In genomic region chr21:34075099-34075425, GRCh38 we compare ENCODE assay signal across 8 cellular contexts. TPM values are rescaled to one million over a fixed set of nuclear protein-coding genes. Genes with fewer than 3 reads are reported as not detected.
DNase-seq lines count a peak whose midpoint lies in the region; FAIRE-seq and TF ChIP-seq lines count a peak whose summit lies in the region.

No MANE protein-coding gene starts in this region.

- FAIRE-seq in GM19239 (lab: Jason Lieb, UNC), result no peak

- H3K4me3 ChIP-seq in BE2C (ENCODE audit: low read depth, low read length), result peak overlapping the region; percentile 78

- peaks cover 2% of the 10 kb centered on the region for H3K4me1 ChIP-seq in BE2C

- no peaks in the 10 kb centered on the region for H3K9me3 ChIP-seq in BE2C
- H3K9me3 ChIP-seq in KOPT-K1 (ENCODE audit: insufficient read depth, low read length, poor library complexity, severe bottlenecking), result no peaks in the 10 kb centered on the region

- peaks cover 65% of the 10 kb centered on the region for H3K4me1 Mint-ChIP-seq in dendritic cell treated with granulocyte-macrophage colony-stimulating factor and Interleukin-4, amounts not matched to agents 40 ng/mL and 50 ng/mL, for 4 days (ENCODE audit: low read depth)
- peaks cover 52% of the 10 kb centered on the region for H3K4me1 Mint-ChIP-seq in nephron

- peak overlapping the region; percentile 91 for H3K27ac Mint-ChIP-seq in dendritic cell treated with granulocyte-macrophage colony-stimulating factor and Interleukin-4, amounts not matched to agents 40 ng/mL and 50 ng/mL, for 4 days
- peak overlapping the region; percentile 81 to 96 (median 91) for H3K27ac Mint-ChIP-seq in nephron

- H3K36me3 Mint-ChIP-seq in dendritic cell treated with granulocyte-macrophage colony-stimulating factor and Interleukin-4, amounts not matched to agents 40 ng/mL and 50 ng/mL, for 4 days (ENCODE audit: low read depth), result peaks cover 59% of the 10 kb centered on the region
- H3K36me3 Mint-ChIP-seq in nephron (ENCODE audit: low read depth), result peaks cover 30% of the 10 kb centered on the region

- TF ChIP-seq CTCF in BE2C (IDR thresholded peaks at IDR 0.05; ENCODE audit: low read depth, low read length) (no peak), nephron (IDR thresholded peaks at IDR 0.05; ENCODE audit: unreplicated experiment in 3 of 3) (no peak)

- no peaks in the 10 kb centered on the region for H3K9me3 Mint-ChIP-seq in dendritic cell treated with granulocyte-macrophage colony-stimulating factor and Interleukin-4, amounts not matched to agents 40 ng/mL and 50 ng/mL, for 4 days
- H3K9me3 Mint-ChIP-seq in nephron, result no peaks in the 10 kb centered on the region

- peak overlapping the region; percentile 79 for H3K27ac ChIP-seq in KOPT-K1 (ENCODE audit: low read depth, low read length, poor library complexity, severe bottlenecking)

- no peaks in the 10 kb centered on the region for H3K27me3 Mint-ChIP-seq in dendritic cell treated with granulocyte-macrophage colony-stimulating factor and Interleukin-4, amounts not matched to agents 40 ng/mL and 50 ng/mL, for 4 days
- H3K27me3 Mint-ChIP-seq in nephron (ENCODE audit: low read depth), result no peaks in the 10 kb centered on the region

- H3K4me3 Mint-ChIP-seq in dendritic cell treated with granulocyte-macrophage colony-stimulating factor and Interleukin-4, amounts not matched to agents 40 ng/mL and 50 ng/mL, for 4 days, result peak overlapping the region; percentile 88
- H3K4me3 Mint-ChIP-seq in nephron, result peak overlapping the region; percentile 97 to 98 (median 97)

- intact Hi-C loops in dendritic cell treated with granulocyte-macrophage colony-stimulating factor and Interleukin-4, amounts not matched to agents 40 ng/mL and 50 ng/mL, for 4 days (cut with micrococcal nuclease), result loop anchor here (5.0 kb wide), 2 partner anchors 153 to 272 kb away; no protein-coding TSS in a partner anchor

- H3K27me3 ChIP-seq in BE2C, result no peaks in the 10 kb centered on the region

- DNase-seq in BE2C (no peak), hypothalamus (lab: John Stamatoyannopoulos, UW) (no peak), HUDEP-2 (lab: John Stamatoyannopoulos, UW; ENCODE audit: unreplicated experiment in 76 of 76) (no peak), GM19239 (ENCODE audit: insufficient read length, low spot score) (no peak), DMS153 (lab: John Stamatoyannopoulos, UW) (no peak)

- H3K36me3 ChIP-seq in BE2C (no peaks in the 10 kb centered on the region; the same call in 1 of the 2 replicates), KOPT-K1 (ENCODE audit: insufficient read depth, low read length) (peaks cover 9% of the 10 kb centered on the region)

RNA-seq across cellular contexts. Expression of gene MRPS6, which starts 1.7 kb away (rescaled TPM):
- polyA plus RNA-seq in BE2C (2012; ENCODE audit: insufficient read depth, insufficient read length, low read depth), result 16.1 TPM

RNA-seq across cellular contexts. Expression of gene SLC5A3, which starts 1.7 kb away (rescaled TPM):
- 1.6 TPM for polyA plus RNA-seq in BE2C (2012; ENCODE audit: insufficient read depth, insufficient read length, low read depth)
